In the genomic region with DNA sequence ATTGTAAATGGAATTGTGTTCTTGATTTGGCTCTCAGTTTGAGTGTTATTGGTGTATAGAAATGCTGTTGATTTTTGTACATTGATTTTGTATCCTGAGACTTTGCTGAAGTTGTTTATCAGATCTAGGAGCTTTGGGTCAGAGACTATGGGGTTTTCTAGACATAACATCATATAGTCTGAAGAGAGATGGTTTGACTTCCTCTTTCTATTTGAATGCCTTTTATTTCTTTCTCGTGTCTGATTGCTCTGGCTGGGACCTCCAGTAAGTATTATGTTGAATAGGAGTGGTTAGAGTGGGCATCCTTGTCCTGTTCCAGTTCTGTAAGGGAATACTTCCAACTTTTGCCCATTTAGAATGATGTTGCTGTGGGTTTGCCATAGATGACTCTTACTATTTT, we compare ENCODE assay signal across 16 cellular contexts. TPM values are rescaled to one million over a fixed set of nuclear protein-coding genes. Genes with fewer than 3 reads are reported as not detected.
"Had no signal": no experiment of that assay in that cellular context is flagged by ENCODE, and none has a peak within 500 bp of the region (broad histone marks: within the 10 kb centered on the region; RNA-seq: fewer than 3 reads in every experiment).

No MANE protein-coding gene starts in this region.

- H3K4me3 Mint-ChIP-seq: naive thymus-derived CD8-positive, alpha-beta T cell had no signal

- H3K27me3 ChIP-seq: esophagus muscularis mucosa, gastrocnemius medialis, heart right ventricle, neutrophil, spleen had no signal

- DNase-seq: effector memory CD4-positive, alpha-beta T cell; gastrocnemius medialis; heart right ventricle; hypothalamus; kidney glomerular epithelial cell; naive thymus-derived CD8-positive, alpha-beta T cell; spleen; stimulated activated CD4-positive, alpha-beta T cell treated with anti-CD3 and anti-CD28 coated beads, Interleukin-2, amount 100 ng/mL, for 24 hours; stimulated activated CD4-positive, alpha-beta T cell treated with anti-CD3 and anti-CD28 coated beads, Interleukin-4, amount 100 ng/mL, for 4 hours; stimulated activated naive CD4-positive, alpha-beta T cell treated with Interleukin-2 at 50 U/mL for 16 hours; trophoblast cell had no signal

- H3K27me3 Mint-ChIP-seq: naive thymus-derived CD8-positive, alpha-beta T cell had no signal

- H3K4me3 ChIP-seq: esophagus muscularis mucosa, gastrocnemius medialis, heart right ventricle, spleen had no signal

- H3K27ac ChIP-seq: epithelial cell of prostate, esophagus muscularis mucosa, gastrocnemius medialis, heart right ventricle, neutrophil, spleen had no signal

- ATAC-seq: gastrocnemius medialis; heart right ventricle; naive thymus-derived CD8-positive, alpha-beta T cell; sciatic nerve had no signal

- H3K36me3 ChIP-seq: gastrocnemius medialis had no signal

- H3K9me3 ChIP-seq: esophagus muscularis mucosa, gastrocnemius medialis, neutrophil had no signal

- H3K4me1 ChIP-seq: gastrocnemius medialis, heart right ventricle, spleen had no signal

RNA-seq across cellular contexts. Expression of gene ANGPTL1, which starts 39.1 kb away (rescaled TPM):
- total RNA-seq: naive thymus-derived CD8-positive, alpha-beta T cell had no signal
- polyA plus RNA-seq: naive thymus-derived CD8-positive, alpha-beta T cell; neural cell had no signal
